ENCODE assay signal across 16 cellular contexts in the genomic region with DNA sequence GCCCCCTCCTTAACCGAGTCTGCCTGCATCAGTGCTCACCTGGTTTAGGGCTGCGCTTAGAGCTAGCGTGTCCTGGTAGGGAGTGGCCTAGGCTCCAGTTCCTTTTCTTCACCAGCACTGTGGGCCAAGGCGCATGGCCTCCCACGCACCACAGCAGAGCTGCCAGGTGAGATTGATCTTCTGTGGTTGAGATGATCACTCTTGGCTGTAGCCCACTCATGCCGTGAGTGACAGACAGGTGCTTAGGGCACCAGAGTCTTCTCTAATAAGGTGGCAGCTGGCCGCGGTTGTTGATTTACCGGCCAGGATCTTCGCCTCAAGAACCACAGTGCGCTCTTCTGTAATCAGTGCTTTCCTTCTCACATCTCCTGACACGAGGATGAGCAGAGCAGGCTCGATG.
"Had no signal": no experiment of that assay in that cellular context is flagged by ENCODE, and none has a peak within 500 bp of the region (broad histone marks: within the 10 kb centered on the region; RNA-seq: fewer than 3 reads in every experiment).

No MANE protein-coding gene starts in this region.

- H3K4me3 ChIP-seq: adrenal gland, dorsolateral prefrontal cortex, heart left ventricle, ovary, stomach, testis, upper lobe of left lung had no signal

- H3K9me3 ChIP-seq: adrenal gland, heart left ventricle, ovary, stomach, testis, upper lobe of left lung had no signal

- DNase-seq: activated CD4-positive, alpha-beta T cell treated with anti-CD3 and anti-CD28 coated beads for 1 hour; activated CD4-positive, alpha-beta T cell treated with anti-CD3 and anti-CD28 coated beads, Interleukin-2, amount 50 U/mL, for 4 hours; activated naive CD4-positive, alpha-beta T cell treated with anti-CD3 and anti-CD28 coated beads, Interleukin-2, amount 50 U/mL, for 16 hours; activated T-cell treated with anti-CD3 and anti-CD28 coated beads, Interleukin-2, amount 50 U/mL, for 24 hours; adrenal gland; dorsolateral prefrontal cortex; endodermal cell; heart left ventricle; left colon; midbrain; ovary; stimulated activated CD4-positive, alpha-beta T cell treated with anti-CD3 and anti-CD28 coated beads, Interleukin-1b, Interleukin-23, amount 100 ng/mL, for 48 hours; stomach; testis; upper lobe of left lung had no signal

- H3K27me3 ChIP-seq: adrenal gland, heart left ventricle, ovary, stomach, testis, upper lobe of left lung had no signal

- H3K36me3 ChIP-seq: adrenal gland, ovary had no signal

- H3K4me1 ChIP-seq: adrenal gland, heart left ventricle, testis, upper lobe of left lung had no signal

- FAIRE-seq: frontal cortex had no signal

- ATAC-seq: heart left ventricle, left colon had no signal

- H3K27ac ChIP-seq: adrenal gland, dorsolateral prefrontal cortex, heart left ventricle, ovary, stomach, testis, upper lobe of left lung had no signal
